ENCODE assay signal across 8 cellular contexts in genomic region chr3:176439729-176440128, GRCh38.
"Had no signal": no experiment of that assay in that cellular context is flagged by ENCODE, and none has a peak within 500 bp of the region (broad histone marks: within the 10 kb centered on the region; RNA-seq: fewer than 3 reads in every experiment).

No MANE protein-coding gene starts in this region.

- H2AFZ ChIP-seq: GM23338 had no signal

- H3K4me2 ChIP-seq: GM23338 had no signal

- H3K4me3 ChIP-seq: GM23338, K562 had no signal

- DNase-seq: H9, HCEC 1CT, KG1 had no signal

- FAIRE-seq: H1, H54, HTR-8/SVneo, K562 had no signal

- ATAC-seq: GM23338, K562 had no signal
